In the genomic region with DNA sequence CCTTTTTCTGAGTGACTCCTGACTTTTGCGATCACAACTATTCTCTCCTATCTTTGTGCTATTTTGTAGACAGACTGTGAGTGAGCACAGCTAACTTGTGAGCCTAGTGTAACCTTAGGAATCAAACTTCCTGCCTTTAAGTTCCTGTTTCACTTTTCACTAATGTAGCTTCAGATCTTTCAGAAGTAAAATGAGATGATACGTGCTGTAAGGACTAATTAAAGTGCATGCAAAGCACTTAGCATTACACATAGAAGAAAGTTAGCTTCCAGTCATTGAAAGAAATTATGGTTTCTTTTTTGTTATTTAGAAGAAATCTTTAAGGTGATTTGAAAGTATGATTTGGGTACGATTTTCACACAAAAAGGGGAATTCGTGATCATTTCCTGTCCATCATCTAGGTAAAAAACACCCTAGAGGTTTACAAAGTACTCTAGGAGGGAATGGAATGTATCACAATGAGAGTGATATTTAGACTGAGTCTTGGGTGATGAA, we compare ENCODE assay signal across 9 cellular contexts.
DNase-seq lines count a peak whose midpoint lies in the region; ATAC-seq and TF ChIP-seq lines count a peak whose summit lies in the region.
"Had no signal": no experiment of that assay in that cellular context is flagged by ENCODE, and none has a peak within 500 bp of the region (broad histone marks: within the 10 kb centered on the region; RNA-seq: fewer than 3 reads in every experiment).

No MANE protein-coding gene starts in this region.

- H3K79me2 ChIP-seq in KMS-11 (ENCODE audit: insufficient read depth, low read depth): no peaks in the 10 kb centered on the region

- DNase-seq in germinal center (ENCODE audit: low spot score) (peak; percentile 41), NCI-H1092 (lab: John Stamatoyannopoulos, UW) (no peak), SW480 (ENCODE audit: low spot score) (no peak), brain microvascular endothelial cell (no peak), OCI-M2 (lab: John Stamatoyannopoulos, UW; ENCODE audit: unreplicated experiment) (no peak)

- no peaks in the 10 kb centered on the region for H3K27me3 ChIP-seq in KMS-11 (ENCODE audit: insufficient read depth, low read depth)
- no peaks in the 10 kb centered on the region for H3K27me3 ChIP-seq in brain microvascular endothelial cell (replicated peaks)

- H2AFZ ChIP-seq in KMS-11 (ENCODE audit: low read depth): peak overlapping the region; percentile 55

- no peaks in the 10 kb centered on the region for H3K36me3 ChIP-seq in KMS-11 (ENCODE audit: insufficient read depth)
- H3K36me3 ChIP-seq in brain microvascular endothelial cell (replicated peaks): no peaks in the 10 kb centered on the region

- H3K4me3 ChIP-seq in KMS-11 (IDR thresholded peaks at IDR 0.05; ENCODE audit: insufficient read depth, low read depth, low read length): no peak overlapping the region
- H3K4me3 ChIP-seq in brain microvascular endothelial cell (ENCODE audit: low read depth, low read length): no peak overlapping the region
- H3K4me3 ChIP-seq: K562 had no signal

- H4K20me1 ChIP-seq in KMS-11 (ENCODE audit: insufficient read depth): no peaks in the 10 kb centered on the region

- ATAC-seq in GM18499 (IDR thresholded peaks at IDR 0.05; ENCODE audit: insufficient read depth, unreplicated experiment) (peak; percentile 47), GM21529 (IDR thresholded peaks at IDR 0.05; ENCODE audit: unreplicated experiment) (peak; percentile 72)
- ATAC-seq: K562 had no signal

- H3K4me2 ChIP-seq in KMS-11: peak overlapping the region; percentile 62

- no peak for TF ChIP-seq CTCF in KMS-11 (conservative IDR thresholded peaks at IDR 0.05; ENCODE audit: low read depth, low read length)
- TF ChIP-seq CTCF in brain microvascular endothelial cell (IDR thresholded peaks at IDR 0.05; ENCODE audit: low read depth, low read length, missing control alignments): no peak

- peak overlapping the region; percentile 50 for H3K27ac ChIP-seq in KMS-11
- no peak overlapping the region for H3K27ac ChIP-seq in brain microvascular endothelial cell

- in situ Hi-C loops in brain microvascular endothelial cell (cut with HindIII; ENCODE audit: low pct_ligation_motif_present, low sequenced_read_pairs): no loop called here

- H3K4me1 ChIP-seq in KMS-11 (ENCODE audit: low read depth, poor library complexity, severe bottlenecking): peaks cover 49% of the 10 kb centered on the region

- peak overlapping the region; percentile 14; the same call in 1 of the 2 replicates for H3K9ac ChIP-seq in KMS-11
